ENCODE assay signal across 8 cellular contexts in the genomic region with DNA sequence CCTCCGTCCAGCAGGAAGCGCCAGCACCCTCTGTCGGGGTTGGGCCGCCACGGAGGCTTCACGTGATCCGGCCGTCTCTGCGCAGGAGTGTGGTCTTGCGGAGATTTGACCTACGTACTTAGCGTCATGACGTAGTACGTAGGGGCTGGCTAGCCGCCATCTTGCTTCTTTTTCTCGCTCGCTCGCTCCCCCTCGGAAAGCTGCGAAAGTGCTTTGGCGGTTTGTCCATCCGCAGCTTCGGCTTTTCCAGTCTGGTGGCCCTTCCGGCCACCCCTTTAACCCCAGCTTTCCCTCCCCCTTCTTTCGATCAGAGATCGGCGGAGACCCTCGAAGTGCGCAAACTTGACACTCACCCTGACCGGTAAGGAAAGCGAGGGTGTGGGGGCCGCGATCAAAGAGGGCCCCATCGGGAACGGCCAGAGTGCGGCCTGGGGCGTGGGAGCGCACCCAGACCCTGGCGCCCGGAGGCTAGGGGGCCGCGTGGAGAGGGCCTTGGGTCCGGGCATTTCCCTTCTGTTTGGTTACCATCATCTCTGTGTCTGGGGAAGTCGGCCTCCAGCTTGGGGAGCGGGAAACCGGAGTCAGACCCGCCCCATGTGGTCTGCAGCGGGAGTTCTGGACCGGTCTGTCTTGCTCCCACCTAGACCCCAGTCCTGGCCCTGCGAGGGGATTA. TPM values are rescaled to one million over a fixed set of nuclear protein-coding genes. Genes with fewer than 3 reads are reported as not detected.
DNase-seq lines count a peak whose midpoint lies in the region; ATAC-seq and TF ChIP-seq lines count a peak whose summit lies in the region.

PRRC2C (plus strand) TSS at position 156 of the 673 bp plus-strand sequence. CDS start 26,559 bp downstream, outside the sequence.

- H3K27ac ChIP-seq in GM23248 = peak within 1 kb of the TSS; percentile 98
- H3K27ac ChIP-seq in RWPE1 = peak within 1 kb of the TSS; percentile 96

- ATAC-seq in natural killer cell = peak; percentile 80 to 94 (median 83)
- peak; percentile 94 for ATAC-seq in stimulated activated naive CD8-positive, alpha-beta T cell treated with anti-CD3 and anti-CD28 coated beads, Interleukin-15, Interleukin-2, amounts not matched to agents 100 U/mL and 50 U/mL, for 24 hours

- H3K9me3 Mint-ChIP-seq in activated T-helper 2 cell treated with anti-CD3 and anti-CD28 coated beads, Interferon-gamma antibody, Interleukin-2, Interleukin-4, amounts not matched to agents 10 μg/mL and 5 μg/mL and 100 μg/mL, durations not matched to agents 14 hours and 24 hours and 36 hours = no peaks in the 10 kb centered on the region
- no peaks in the 10 kb centered on the region for H3K9me3 Mint-ChIP-seq in natural killer cell

- peaks cover 5% of the 10 kb centered on the region for H3K36me3 ChIP-seq in GM23248 (ENCODE audit: low read depth)

- POLR2A ChIA-PET in RWPE1 (lab: Yijun Ruan, JAX; ENCODE audit: low non-redundant PET) = interaction anchor here (1.0 kb wide), 1 partner anchor 44 kb away, joined by 3 read pairs; no protein-coding TSS in a partner anchor

- peak within 1 kb of the TSS; percentile 100 for H3K4me3 ChIP-seq in GM23248
- H3K4me3 ChIP-seq in fibroblast of mammary gland (ENCODE audit: control insufficient read depth, low read depth, low read length) = peak within 1 kb of the TSS; percentile 94

- peak within 1 kb of the TSS; percentile 99 for H3K9ac ChIP-seq in GM23248

- DNase-seq in Daoy (ENCODE audit: low read depth) (peak; percentile 98), GM23248 (peak; percentile 99), LHCN-M2 (ENCODE audit: low read depth) (peak; percentile 97), RWPE1 (ENCODE audit: low spot score) (peak; percentile 90), fibroblast of mammary gland (ENCODE audit: low read depth) (peak; percentile 98), natural killer cell (peak; percentile 89)
- peak; percentile 92 for DNase-seq in activated T-helper 2 cell treated with anti-CD3 and anti-CD28 coated beads, Interferon-gamma antibody, Interleukin-2, Interleukin-4, amounts not matched to agents 10 μg/mL and 5 μg/mL and 100 μg/mL, durations not matched to agents 14 hours and 24 hours and 36 hours (ENCODE audit: low spot score)
- peak; percentile 92 for DNase-seq in stimulated activated naive CD8-positive, alpha-beta T cell treated with anti-CD3 and anti-CD28 coated beads, Interleukin-15, Interleukin-2, amounts not matched to agents 100 U/mL and 50 U/mL, for 24 hours

- intact Hi-C loops in activated T-helper 2 cell treated with anti-CD3 and anti-CD28 coated beads, Interferon-gamma antibody, Interleukin-2, Interleukin-4, amounts not matched to agents 10 μg/mL and 5 μg/mL and 100 μg/mL, durations not matched to agents 14 hours and 24 hours and 36 hours (cut with micrococcal nuclease) = loop anchor here (1.0 to 5.0 kb wide), 7 partner anchors 15 to 1047 kb away; partner anchors contain the start of genes FMO4, METTL13, SUCO and VAMP4
- intact Hi-C loops in natural killer cell (cut with micrococcal nuclease) = loop anchor here (1.0 to 10.0 kb wide), 8 partner anchors 23 to 1593 kb away; partner anchors contain the start of genes KIFAP3, METTL13, SCYL3 and SUCO

- H4K20me1 ChIP-seq in GM23248 (ENCODE audit: insufficient read depth) = peaks cover 36% of the 10 kb centered on the region

- peaks cover 40% of the 10 kb centered on the region for H3K4me1 Mint-ChIP-seq in activated T-helper 2 cell treated with anti-CD3 and anti-CD28 coated beads, Interferon-gamma antibody, Interleukin-2, Interleukin-4, amounts not matched to agents 10 μg/mL and 5 μg/mL and 100 μg/mL, durations not matched to agents 14 hours and 24 hours and 36 hours (ENCODE audit: low read depth)
- peaks cover 54 to 56% of the 10 kb centered on the region in 2 donors for H3K4me1 Mint-ChIP-seq in natural killer cell

- in situ Hi-C loops in GM23248 (cut with MboI) = no loop called here

- H3K9me2 ChIP-seq in GM23248 (ENCODE audit: insufficient read depth) = no peaks in the 10 kb centered on the region

- peak within 1 kb of the TSS; percentile 93 for H3K4me3 Mint-ChIP-seq in activated T-helper 2 cell treated with anti-CD3 and anti-CD28 coated beads, Interferon-gamma antibody, Interleukin-2, Interleukin-4, amounts not matched to agents 10 μg/mL and 5 μg/mL and 100 μg/mL, durations not matched to agents 14 hours and 24 hours and 36 hours (ENCODE audit: low read depth)
- peak within 1 kb of the TSS; percentile 97 for H3K4me3 Mint-ChIP-seq in natural killer cell

- peaks cover 22% of the 10 kb centered on the region for H3F3A ChIP-seq in GM23248 (ENCODE audit: insufficient read depth)

- H2AFZ ChIP-seq in GM23248 = peak within 1 kb of the TSS; percentile 98

- 0 to 1% methylated on average over 48 to 50 of the region's 50 CpGs for WGBS in GM23248 (ENCODE audit: low coverage in 1 of 2, low lambda C conversion rate in 2 of 2, missing lambda C conversion rate in 2 of 2), 2 experiments

- peak within 1 kb of the TSS; percentile 91 for H3K27ac Mint-ChIP-seq in activated T-helper 2 cell treated with anti-CD3 and anti-CD28 coated beads, Interferon-gamma antibody, Interleukin-2, Interleukin-4, amounts not matched to agents 10 μg/mL and 5 μg/mL and 100 μg/mL, durations not matched to agents 14 hours and 24 hours and 36 hours
- peak within 1 kb of the TSS; percentile 99 to 100 for H3K27ac Mint-ChIP-seq in natural killer cell

- CTCF ChIA-PET in RWPE1 (lab: Yijun Ruan, JAX) = interaction anchor here (0.5 to 1.6 kb wide), 17 partner anchors 8 to 368 kb away, joined by 3 to 8 read pairs (median 4); partner anchors contain the start of gene FMO4

- H3K27me3 Mint-ChIP-seq in activated T-helper 2 cell treated with anti-CD3 and anti-CD28 coated beads, Interferon-gamma antibody, Interleukin-2, Interleukin-4, amounts not matched to agents 10 μg/mL and 5 μg/mL and 100 μg/mL, durations not matched to agents 14 hours and 24 hours and 36 hours (ENCODE audit: low read depth) = no peaks in the 10 kb centered on the region
- no peaks in the 10 kb centered on the region for H3K27me3 Mint-ChIP-seq in natural killer cell (ENCODE audit: low read depth in 2 of 2)

- H3K27me3 ChIP-seq in GM23248 (replicated peaks; ENCODE audit: insufficient read depth) = no peaks in the 10 kb centered on the region

- H3K36me3 Mint-ChIP-seq in activated T-helper 2 cell treated with anti-CD3 and anti-CD28 coated beads, Interferon-gamma antibody, Interleukin-2, Interleukin-4, amounts not matched to agents 10 μg/mL and 5 μg/mL and 100 μg/mL, durations not matched to agents 14 hours and 24 hours and 36 hours (ENCODE audit: low read depth) = peaks cover 31% of the 10 kb centered on the region
- no peaks in the 10 kb centered on the region for H3K36me3 Mint-ChIP-seq in natural killer cell

- peak within 1 kb of the TSS; percentile 78 for H3K4me2 ChIP-seq in GM23248 (ENCODE audit: unreplicated experiment)

- H3K4me1 ChIP-seq in GM23248 (ENCODE audit: insufficient read depth) = peaks cover 26% of the 10 kb centered on the region

- no peaks in the 10 kb centered on the region for H3K9me3 ChIP-seq in GM23248 (ENCODE audit: low read depth)

- TF ChIP-seq CTCF in RWPE1 (conservative IDR thresholded peaks at IDR 0.05; ENCODE audit: low read depth) (peak; percentile 87), fibroblast of mammary gland (conservative IDR thresholded peaks at IDR 0.05; ENCODE audit: control insufficient read depth, insufficient read depth, low read depth, low read length) (peak; percentile 76), natural killer cell (IDR thresholded peaks at IDR 0.05) (peak; percentile 80)

- H3K79me2 ChIP-seq in GM23248 (ENCODE audit: insufficient read depth) = peaks cover 51% of the 10 kb centered on the region

RNA-seq across cellular contexts. Expression of gene PRRC2C, which starts in this region (rescaled TPM):
- total RNA-seq in Daoy (2014; rRNA removed; shearing (Covaris generic)) = 34.5 and 48.3 TPM in 2 replicates
- 30.9 and 47.0 TPM in 2 replicates for total RNA-seq in GM23248 (2014; rRNA removed; shearing (Covaris generic))
- 76.8 and 88.9 TPM in 2 replicates for polyA plus RNA-seq in GM23248 (2016; fragmentation: Nextera tagmentation; extraction: Ambion mirVana)
- 45.5 and 63.6 TPM in 2 replicates for total RNA-seq in LHCN-M2 (2014; rRNA removed)
- polyA plus RNA-seq in LHCN-M2 (2012) = 30.5 TPM
- total RNA-seq in activated T-helper 2 cell treated with anti-CD3 and anti-CD28 coated beads, Interferon-gamma antibody, Interleukin-2, Interleukin-4, amounts not matched to agents 10 μg/mL and 5 μg/mL and 100 μg/mL, durations not matched to agents 14 hours and 24 hours and 36 hours = 269 and 286 TPM in 2 replicates
- 100 to 1,000 TPM; 330 to 355 (median 353) TPM for total RNA-seq in natural killer cell

Comparison
In these comparisons a context has a peak if more than half of its experiments do, and no peak if none do; other contexts are left out.
1. Peak in every context shown above with its lines: DNase-seq, ATAC-seq, H3K4me3 ChIP-seq and H3K27ac ChIP-seq.